8 cellular contexts compared by ENCODE assay signal in genomic region chr16:71746442-71747046, GRCh38. TPM values are rescaled to one million over a fixed set of nuclear protein-coding genes. Genes with fewer than 3 reads are reported as not detected.
A peak's percentile ranks its signal among the peaks of the same experiment; 100 is the strongest.
DNase-seq lines count a peak whose midpoint lies in the region; ATAC-seq, FAIRE-seq and TF ChIP-seq lines count a peak whose summit lies in the region.

No MANE protein-coding gene starts in this region.

- H3K4me2 ChIP-seq in DND-41 (ENCODE audit: insufficient read depth, low read length), result no peak overlapping the region

- H3K4me3 ChIP-seq in DND-41 (ENCODE audit: low read depth in 1 of 2, low read length in 2 of 2), result no peak overlapping the region
- no peak overlapping the region for H3K4me3 ChIP-seq in upper lobe of left lung

- H4K20me1 ChIP-seq in DND-41 (ENCODE audit: insufficient read depth, low read length), result no peaks in the 10 kb centered on the region

- no peaks in the 10 kb centered on the region for H3K9me3 ChIP-seq in DND-41 (ENCODE audit: insufficient read depth, low read length, severe bottlenecking)
- H3K9me3 ChIP-seq in upper lobe of left lung, result no peaks in the 10 kb centered on the region

- no peaks in the 10 kb centered on the region for H3K79me2 ChIP-seq in DND-41 (ENCODE audit: insufficient read depth, low read length)

- DNase-seq in DND-41, result peak; percentile 16
- peak; percentile 8 for DNase-seq in NCI-H1105 treated with DMSO at 0.1 percent for 48 hours (lab: John Stamatoyannopoulos, UW)
- DNase-seq in amniotic epithelial cell (ENCODE audit: low read depth), result peak; percentile 53
- DNase-seq in upper lobe of left lung, result no peak

- peaks cover 77% of the 10 kb centered on the region for H3K36me3 ChIP-seq in DND-41 (ENCODE audit: insufficient read depth, low read length)
- peaks cover 39 to 93% (median 76%) of the 10 kb centered on the region in 4 donors for H3K36me3 ChIP-seq in upper lobe of left lung

- FAIRE-seq in A204.1 (lab: Jason Lieb, UNC) (peak; percentile 92), islet of Langerhans (lab: Jason Lieb, UNC) (peak; percentile 94)

- peak; percentile 58; the same call in 2 of the 3 replicates for ATAC-seq in DND-41 (ENCODE audit: insufficient read depth, low read depth)
- no peak for ATAC-seq in upper lobe of left lung (ENCODE audit: low FRiP score in 2 of 2)
- no peak for ATAC-seq in GM19455 (IDR thresholded peaks at IDR 0.05; ENCODE audit: unreplicated experiment)
- no peak for ATAC-seq in HG02938 (IDR thresholded peaks at IDR 0.05; ENCODE audit: unreplicated experiment)

- WGBS in upper lobe of left lung, 2 donors, result 51 to 60% methylated on average over 7 of the region's 7 CpGs

- H2AFZ ChIP-seq in DND-41 (ENCODE audit: low read depth, low read length), result no peak overlapping the region

- H3K4me1 ChIP-seq in DND-41 (ENCODE audit: insufficient read depth, low read length), result no peaks in the 10 kb centered on the region
- H3K4me1 ChIP-seq in upper lobe of left lung, result no peaks in the 10 kb centered on the region

- TF ChIP-seq CTCF in DND-41 (IDR thresholded peaks at IDR 0.05; ENCODE audit: borderline replicate concordance, extremely low read depth, low read length, poor library complexity, severe bottlenecking) (peak; percentile 79), upper lobe of left lung (IDR thresholded peaks at IDR 0.05) (peak in 5 of 6 experiments; percentile 30 to 52 (median 44))

- H3K27ac ChIP-seq in DND-41 (ENCODE audit: low read length) (no peak overlapping the region), upper lobe of left lung (no peak overlapping the region)

- H3K9ac ChIP-seq in DND-41 (ENCODE audit: low read depth, low read length), result no peak overlapping the region

- H3K27me3 ChIP-seq in DND-41 (ENCODE audit: insufficient read depth, low read length, poor library complexity) (no peaks in the 10 kb centered on the region), upper lobe of left lung (no peaks in the 10 kb centered on the region)

- no peak for TF ChIP-seq POLR2A in upper lobe of left lung (IDR thresholded peaks at IDR 0.05)

- no peak for TF ChIP-seq EP300 in upper lobe of left lung (IDR thresholded peaks at IDR 0.05)

RNA-seq across cellular contexts. Expression of gene PHLPP2, which starts 22.0 kb away (rescaled TPM):
- total RNA-seq in upper lobe of left lung, result 10 to 100 TPM in 2 of 6 donors, 1 to 10 TPM in 4; 4.2 to 12.6 (median 8.4) TPM

Comparison
In these comparisons a context has a peak if more than half of its experiments do, and no peak if none do; other contexts are left out.
1. DNase-seq: peak in DND-41 (single experiment), NCI-H1105 treated with DMSO at 0.1 percent for 48 hours (single experiment) and amniotic epithelial cell (single experiment); none in upper lobe of left lung (0 of 2).